ENCODE assay signal across 28 cellular contexts in genomic region chr3:50415066-50415465, GRCh38. TPM values are rescaled to one million over a fixed set of nuclear protein-coding genes. Genes with fewer than 3 reads are reported as not detected.
DNase-seq lines count a peak whose midpoint lies in the region; ATAC-seq, FAIRE-seq and TF ChIP-seq lines count a peak whose summit lies in the region.
"Had no signal": no experiment of that assay in that cellular context is flagged by ENCODE, and none has a peak within 500 bp of the region (broad histone marks: within the 10 kb centered on the region; RNA-seq: fewer than 3 reads in every experiment).

No MANE protein-coding gene starts in this region.

- H2AFZ ChIP-seq in HCT116 (ENCODE audit: low read depth, low read length, poor library complexity, severe bottlenecking), result no peak overlapping the region
- no peak overlapping the region for H2AFZ ChIP-seq in K562 (ENCODE audit: low read depth, low read length)

- TF ChIP-seq CTCF in DOHH2 (IDR thresholded peaks at IDR 0.05; ENCODE audit: low read depth, low read length, poor library complexity, severe bottlenecking) (peak; percentile 38), HCT116 (IDR thresholded peaks at IDR 0.05 in 2 of 3, conservative IDR thresholded peaks at IDR 0.05 in 1 of 3; ENCODE audit: borderline replicate concordance in 1 of 3, insufficient read depth in 1 of 3, low read depth in 2 of 3, low read length in 2 of 3) (peak in 2 of 3 experiments; percentile 35 to 56; a peak in 3 of 6 replicates), K562 (IDR thresholded peaks at IDR 0.05 in 2 of 3, conservative IDR thresholded peaks at IDR 0.05 in 1 of 3; ENCODE audit: insufficient read depth in 2 of 3, low read depth in 1 of 3, low read length in 3 of 3) (peak in 2 of 3 experiments; percentile 18 to 51; a peak in 5 of 6 replicates), omental fat pad (IDR thresholded peaks at IDR 0.05) (no peak)

- H3K9me3 Mint-ChIP-seq in naive thymus-derived CD8-positive, alpha-beta T cell, result no peaks in the 10 kb centered on the region
- H3K9me3 Mint-ChIP-seq: activated CD4-positive, alpha-beta memory T cell treated with anti-CD3 and anti-CD28 coated beads for 36 hours; nephron progenitor cell had no signal

- no peaks in the 10 kb centered on the region for H3K9me1 ChIP-seq in K562 (ENCODE audit: control insufficient read depth, insufficient read depth, low read length)

- RAD21 ChIA-PET in HCT116 (lab: Charles Lee; ENCODE audit: low non-redundant PET in 1 of 2, low total read pairs in 2 of 2, uncharacterized antibody in 2 of 2, unreplicated experiment in 2 of 2), result no interaction called here

- H3K27me3 ChIP-seq in DOHH2 (ENCODE audit: control insufficient read depth, low read length) (0 out of 2 replicates have a peak, but pooled peaks cover 3% of the 10 kb centered on the region), HCT116 (ENCODE audit: insufficient read depth, low read length) (no peaks in the 10 kb centered on the region), K562 (ENCODE audit: control insufficient read depth in 2 of 2, insufficient read depth in 2 of 2, low read length in 2 of 2) (peaks cover 0 to 13% of the 10 kb centered on the region in 2 experiments; a peak in 2 of 5 replicates)
- H3K27me3 ChIP-seq: BLaER1 treated with 17β-estradiol and CSF1 and Interleukin-3, amounts not matched to agents 10 nM and 100 nM; uterus had no signal

- TF ChIP-seq EP300 in K562 (IDR thresholded peaks at IDR 0.05; ENCODE audit: low read length), result no peak

- no peak for DNase-seq in HCT116 (ENCODE audit: low read depth, low spot score)
- no peak for DNase-seq in K562 (ENCODE audit: extremely low read depth in 1 of 4, low spot score in 3 of 4)
- peak; percentile 67 for DNase-seq in iPS-NIHi7 (ENCODE audit: extremely low spot score)
- DNase-seq in omental fat pad (ENCODE audit: low spot score), result no peak
- DNase-seq in naive thymus-derived CD8-positive, alpha-beta T cell, result no peak
- DNase-seq in NCI-H446 (lab: John Stamatoyannopoulos, UW), result no peak
- no peak for DNase-seq in nucleus accumbens (lab: John Stamatoyannopoulos, UW)
- DNase-seq: ACHN; activated CD4-positive, alpha-beta memory T cell treated with anti-CD3 and anti-CD28 coated beads for 36 hours; activated CD4-positive, CD25-positive, alpha-beta regulatory T cell; activated effector memory CD4-positive, alpha-beta T cell treated with anti-CD3 and anti-CD28 coated beads, Interleukin-2, amount 50 U/mL, for 16 hours; Caco-2; cortex of kidney; EL; glutamatergic neuron; left ventricle myocardium inferior; midbrain; NCI-H1417; NCI-H2107; NCI-H510A; nephron progenitor cell; stimulated activated CD4-positive, alpha-beta T cell treated with anti-CD3 and anti-CD28 coated beads, Interleukin-1b, Interleukin-23, amount 100 ng/mL, for 48 hours; uterus had no signal

- POLR2A ChIA-PET in HCT116 (lab: Charles Lee), result no interaction called here
- POLR2A ChIA-PET in K562 (lab: Yijun Ruan, JAX), result no interaction called here
- POLR2A ChIA-PET in naive thymus-derived CD8-positive, alpha-beta T cell (lab: Charles Lee), result no interaction called here

- H3K36me3 Mint-ChIP-seq in naive thymus-derived CD8-positive, alpha-beta T cell, result no peaks in the 10 kb centered on the region
- H3K36me3 Mint-ChIP-seq: activated CD4-positive, alpha-beta memory T cell treated with anti-CD3 and anti-CD28 coated beads for 36 hours had no signal

- CTCF ChIA-PET in HCT116 (lab: Charles Lee), result no interaction called here
- CTCF ChIA-PET in K562 (lab: Yijun Ruan, JAX; ENCODE audit: low intra/inter-chr PET ratio), result no interaction called here

- H3K36me3 ChIP-seq in DOHH2 (ENCODE audit: control insufficient read depth, low read length), result no peaks in the 10 kb centered on the region
- no peaks in the 10 kb centered on the region for H3K36me3 ChIP-seq in HCT116 (ENCODE audit: control insufficient read depth in 1 of 2, insufficient read depth in 2 of 2, low read length in 2 of 2)
- no peaks in the 10 kb centered on the region for H3K36me3 ChIP-seq in K562 (ENCODE audit: control insufficient read depth, insufficient read depth, low read length)
- H3K36me3 ChIP-seq: BLaER1 treated with 17β-estradiol and CSF1 and Interleukin-3, amounts not matched to agents 10 nM and 100 nM; left ventricle myocardium inferior; prostate gland; uterus had no signal

- BruUV-seq in HCT116 (replicated peaks; lab: Mats Ljungman, UMichigan), result no TSS peak
- BruUV-seq in K562 (replicated peaks; lab: Mats Ljungman, UMichigan), result no TSS peak

- no peak for TF ChIP-seq POLR2A in HCT116 (IDR thresholded peaks at IDR 0.05; ENCODE audit: borderline replicate concordance, extremely low read depth, insufficient read depth, insufficient read length)
- no peak for TF ChIP-seq POLR2A in K562 (conservative IDR thresholded peaks at IDR 0.05)

- WGBS in K562 (ENCODE audit: insufficient coverage, low coverage, missing lambda C conversion rate), result 6% methylated on average over 3 of the region's 4 CpGs

- H3K9me3 ChIP-seq in DOHH2 (ENCODE audit: control insufficient read depth, insufficient read depth, low read length) (no peaks in the 10 kb centered on the region), HCT116 (ENCODE audit: control insufficient read depth in 1 of 2, insufficient read depth in 1 of 2, low read depth in 1 of 2, low read length in 2 of 2) (no peaks in the 10 kb centered on the region), K562 (replicated peaks; ENCODE audit: control insufficient read depth, insufficient read depth, low read depth, low read length) (no peaks in the 10 kb centered on the region)
- H3K9me3 ChIP-seq: BLaER1 treated with 17β-estradiol and CSF1 and Interleukin-3, amounts not matched to agents 10 nM and 100 nM; Caco-2; left ventricle myocardium inferior; prostate gland; uterus had no signal

- H3K4me3 Mint-ChIP-seq in naive thymus-derived CD8-positive, alpha-beta T cell, result no peak overlapping the region
- H3K4me3 Mint-ChIP-seq: activated CD4-positive, alpha-beta memory T cell treated with anti-CD3 and anti-CD28 coated beads for 36 hours; nephron progenitor cell had no signal

- H3K4me1 Mint-ChIP-seq in naive thymus-derived CD8-positive, alpha-beta T cell, result peaks cover 3 to 17% (median 13%) of the 10 kb centered on the region in 4 donors

- no peak for FAIRE-seq in K562 (lab: Jason Lieb, UNC)

- H3K27me3 Mint-ChIP-seq in naive thymus-derived CD8-positive, alpha-beta T cell, result no peaks in the 10 kb centered on the region
- H3K27me3 Mint-ChIP-seq: activated CD4-positive, alpha-beta memory T cell treated with anti-CD3 and anti-CD28 coated beads for 36 hours had no signal

- in situ Hi-C loops in K562 (cut with MboI), result no loop called here

- ATAC-seq in HCT116 (peak; percentile 60), K562 (peak; percentile 60; the same call in 2 of the 3 replicates), omental fat pad (ENCODE audit: low FRiP score) (no peak)
- no peak for ATAC-seq in naive thymus-derived CD8-positive, alpha-beta T cell

- H3K4me3 ChIP-seq in DOHH2 (ENCODE audit: low read length), result no peak overlapping the region
- no peak overlapping the region for H3K4me3 ChIP-seq in HCT116 (replicated peaks in 1 of 2; ENCODE audit: low read depth in 1 of 2, low read length in 2 of 2)
- H3K4me3 ChIP-seq in K562, result no peak overlapping the region
- H3K4me3 ChIP-seq: BLaER1 treated with 17β-estradiol and CSF1 and Interleukin-3, amounts not matched to agents 10 nM and 100 nM; left ventricle myocardium inferior; prostate gland; skin epidermis; uterus had no signal

- no peaks in the 10 kb centered on the region for H3K9me2 ChIP-seq in DOHH2 (replicated peaks; ENCODE audit: control insufficient read depth, low read length)
- H3K9me2 ChIP-seq in HCT116 (ENCODE audit: insufficient read depth), result no peaks in the 10 kb centered on the region

- H3K27ac ChIP-seq in DOHH2 (ENCODE audit: low read depth, low read length) (no peak overlapping the region), HCT116 (ENCODE audit: low read depth, low read length) (no peak overlapping the region), K562 (ENCODE audit: extremely low read depth, low read depth, low read length) (no peak overlapping the region)
- H3K27ac ChIP-seq: BLaER1 treated with 17β-estradiol and CSF1 and Interleukin-3, amounts not matched to agents 10 nM and 100 nM; left ventricle myocardium inferior; prostate gland; RWPE1; skin epidermis; uterus had no signal

- no peak overlapping the region for H3K4me2 ChIP-seq in DOHH2 (ENCODE audit: low read length)
- H3K4me2 ChIP-seq in HCT116 (ENCODE audit: low read length), result no peak overlapping the region
- no peak overlapping the region for H3K4me2 ChIP-seq in K562 (ENCODE audit: insufficient read depth, low read length)

- TF ChIP-seq RAD21 in HCT116 (IDR thresholded peaks at IDR 0.05; ENCODE audit: low read depth) (no peak), K562 (CRISPR knock-in tag; conservative IDR thresholded peaks at IDR 0.05 in 1 of 2, IDR thresholded peaks at IDR 0.05 in 1 of 2) (no peak)

- no peaks in the 10 kb centered on the region for H4K20me1 ChIP-seq in DOHH2 (ENCODE audit: control insufficient read depth, insufficient read depth, low read depth, low read length)
- no peaks in the 10 kb centered on the region for H4K20me1 ChIP-seq in HCT116 (ENCODE audit: insufficient read depth)
- no peaks in the 10 kb centered on the region for H4K20me1 ChIP-seq in K562 (replicated peaks; ENCODE audit: control insufficient read depth, insufficient read depth, low read length)

- no peaks in the 10 kb centered on the region for H3F3A ChIP-seq in DOHH2 (ENCODE audit: control insufficient read depth, insufficient read depth)

- H3K9ac ChIP-seq in HCT116 (ENCODE audit: low read length), result no peak overlapping the region
- no peak overlapping the region for H3K9ac ChIP-seq in K562 (ENCODE audit: insufficient read depth in 1 of 2, low read depth in 2 of 2, low read length in 2 of 2)
- H3K9ac ChIP-seq: BLaER1 treated with 17β-estradiol and CSF1 and Interleukin-3, amounts not matched to agents 10 nM and 100 nM had no signal

- no peaks in the 10 kb centered on the region for H3K4me1 ChIP-seq in DOHH2 (ENCODE audit: control insufficient read depth, low read length)
- H3K4me1 ChIP-seq in HCT116 (ENCODE audit: control insufficient read depth in 1 of 2, insufficient read depth in 2 of 2, low read length in 2 of 2), result peaks cover 0 to 7% of the 10 kb centered on the region in 2 experiments; a peak in 1 of 4 replicates
- H3K4me1 ChIP-seq in K562 (replicated peaks in 1 of 2; ENCODE audit: control insufficient read depth in 2 of 2, insufficient read depth in 2 of 2, low read length in 2 of 2), result peaks cover 0 to 4% of the 10 kb centered on the region in 2 experiments; a peak in 4 of 5 replicates
- H3K4me1 ChIP-seq: Caco-2, left ventricle myocardium inferior, prostate gland, uterus had no signal

- intact Hi-C loops in HCT116 (cut with micrococcal nuclease) (no loop called here), K562 (cut with micrococcal nuclease) (no loop called here)

- H3K27ac Mint-ChIP-seq in naive thymus-derived CD8-positive, alpha-beta T cell, result no peak overlapping the region
- H3K27ac Mint-ChIP-seq: activated CD4-positive, alpha-beta memory T cell treated with anti-CD3 and anti-CD28 coated beads for 36 hours; nephron progenitor cell had no signal

- no peaks in the 10 kb centered on the region for H3K79me2 ChIP-seq in DOHH2 (ENCODE audit: control insufficient read depth, low read length)
- H3K79me2 ChIP-seq in HCT116 (ENCODE audit: insufficient read depth, low read length), result no peaks in the 10 kb centered on the region
- H3K79me2 ChIP-seq in K562 (ENCODE audit: control insufficient read depth, insufficient read depth, low read length), result no peaks in the 10 kb centered on the region

RNA-seq across cellular contexts. Expression of gene TMEM115, which starts 55.7 kb away (rescaled TPM):
- total RNA-seq in HCT116 (2021; ENCODE audit: unreplicated experiment) (24.6 TPM), K562 (2014; rRNA removed) (26.9 and 31.3 TPM in 2 replicates), K562 (2014; rRNA removed; fragmentation: Illumina TruSeq; extraction: Trizol) (4.0 and 5.9 TPM in 2 replicates), K562 (2015; rRNA removed; fragmentation: Illumina TruSeq; extraction: Trizol) (14.1 and 14.4 TPM in 2 replicates), K562 (2021) (22.5 and 24.8 TPM in 2 replicates), omental fat pad (10 to 100 TPM; 41.5 to 70.6 (median 52.1) TPM)
- 22.4 and 22.5 TPM in 2 replicates for polyA plus RNA-seq in HCT116 (2012)
- 7.7 and 30.8 TPM in 2 replicates for total RNA-seq in K562 (2011; cell fraction: chromatin; rRNA removed; ENCODE audit: low replicate concordance)
- total RNA-seq in K562 (2011; cell fraction: nucleolus; rRNA removed), result 50.7 and 57.4 TPM in 2 replicates
- total RNA-seq in K562 (2011; cell fraction: nucleoplasm; rRNA removed), result 23.5 and 25.0 TPM in 2 replicates
- polyA plus RNA-seq in K562 (2011; rRNA removed) (8.3 and 13.0 TPM in 2 replicates), K562 (2014; fragmentation: Illumina TruSeq; extraction: Trizol) (16.3 and 16.5 TPM in 2 replicates), K562 (2014; fragmentation: Nextera tagmentation; extraction: Ambion mirVana) (1 to 10 TPM; 1.6 to 2.7 TPM), K562 (2014; rRNA removed) (17.1 and 17.3 TPM in 2 replicates)
- 15.9 and 36.8 TPM in 2 replicates for polyA plus RNA-seq in K562 (2011; cell fraction: cytosol; rRNA removed)
- 16.0 and 23.4 TPM in 2 replicates for polyA plus RNA-seq in K562 (2011; cell fraction: nucleus; rRNA removed)
- 14.7 and 19.4 TPM in 2 replicates for polyA plus RNA-seq in K562 (2012)
- 5.6 and 7.9 TPM in 2 replicates for polyA minus RNA-seq in K562 (2011; rRNA and poly(A)+ RNA removed)
- 11.5 and 13.2 TPM in 2 replicates for polyA minus RNA-seq in K562 (2011; cell fraction: cytosol; rRNA and poly(A)+ RNA removed)
- 14.7 and 15.9 TPM in 2 replicates for polyA minus RNA-seq in K562 (2011; cell fraction: nucleus; rRNA and poly(A)+ RNA removed)
- total RNA-seq in naive thymus-derived CD8-positive, alpha-beta T cell, result 10 to 100 TPM; 28.7 to 29.8 TPM
- 10 to 100 TPM; 15.2 to 29.2 (median 20.3) TPM for polyA plus RNA-seq in naive thymus-derived CD8-positive, alpha-beta T cell

Comparison
In these comparisons a context has a peak if more than half of its experiments do, and no peak if none do; other contexts are left out.
1. CTCF ChIP-seq: peak in DOHH2 (single experiment), HCT116 (2 of 3) and K562 (2 of 3); none in omental fat pad (0 of 3).
2. ATAC-seq: peak in HCT116 (single experiment) and K562 (single experiment); none in omental fat pad (single experiment) and naive thymus-derived CD8-positive, alpha-beta T cell (0 of 2).